ENCODE assay signal across 1 cellular context in the genomic region with DNA sequence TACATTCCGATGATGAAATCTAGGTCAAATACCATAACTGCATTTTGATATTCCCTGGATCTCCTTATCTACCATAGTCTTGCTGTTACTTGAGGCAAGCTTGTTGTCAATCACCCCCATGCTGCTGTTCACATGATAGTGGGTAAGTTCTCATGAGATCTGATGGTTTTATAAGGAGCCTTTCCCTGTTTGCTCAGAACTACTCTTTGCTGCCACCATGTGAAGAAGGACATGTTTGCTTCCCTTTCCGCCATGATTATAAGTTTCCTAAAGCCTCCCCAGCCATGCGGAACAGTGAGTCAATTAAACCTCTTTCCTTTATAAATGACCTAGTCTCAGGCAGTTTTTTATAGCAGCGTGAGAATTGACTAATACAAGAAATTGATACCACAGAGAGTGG.
TF ChIP-seq lines count a peak whose summit lies in the region.

No MANE protein-coding gene starts in this region.

TF ChIP-seq in SK-N-SH treated with all-trans-retinoic acid at 6 μM for 48 hours, 23 proteins besides CTCF, POLR2A, EP300 and RAD21 (continued from another document):
- TF ChIP-seq TSHZ2 (CRISPR knock-in tag; IDR thresholded peaks at IDR 0.05) (no peak), GLIS3 (CRISPR knock-in tag; IDR thresholded peaks at IDR 0.05) (no peak), ESRRG (CRISPR knock-in tag; IDR thresholded peaks at IDR 0.05) (no peak), OSR1 (CRISPR knock-in tag; IDR thresholded peaks at IDR 0.05) (no peak), ZNF565 (CRISPR knock-in tag; conservative IDR thresholded peaks at IDR 0.05; ENCODE audit: low read depth) (no peak), ZNF70 (CRISPR knock-in tag; IDR thresholded peaks at IDR 0.05) (no peak)
